ENCODE assay signal across 8 cellular contexts in genomic region chr12:110742718-110743570, GRCh38. TPM values are rescaled to one million over a fixed set of nuclear protein-coding genes. Genes with fewer than 3 reads are reported as not detected.
A peak's percentile ranks its signal among the peaks of the same experiment; 100 is the strongest.
DNase-seq lines count a peak whose midpoint lies in the region; ATAC-seq, FAIRE-seq and TF ChIP-seq lines count a peak whose summit lies in the region.

Gene PPP1CC (minus strand): TSS chr12:110742891. CDS start chr12:110742707, 184 bp downstream.

- FAIRE-seq in D721Med (lab: Jason Lieb, UNC): no peak

- H3F3A ChIP-seq in PC-9 (ENCODE audit: insufficient read depth, low read depth): peaks cover 15% of the 10 kb centered on the region; the same call in 1 of the 2 replicates

- H3K4me1 ChIP-seq in PC-9 (replicated peaks; ENCODE audit: insufficient read depth) (peaks cover 48% of the 10 kb centered on the region), mucosa of rectum (ENCODE audit: control insufficient read depth in 2 of 2, insufficient read depth in 2 of 2, low read length in 2 of 2) (peaks cover 34 to 39% of the 10 kb centered on the region in 2 donors)

- no peaks in the 10 kb centered on the region for H3K27me3 ChIP-seq in PC-9 (ENCODE audit: insufficient read depth, low read depth)
- no peaks in the 10 kb centered on the region for H3K27me3 ChIP-seq in mucosa of rectum (ENCODE audit: control insufficient read depth in 2 of 2, insufficient read depth in 2 of 2, low read length in 2 of 2)

- in situ Hi-C loops in KBM-7 (cut with MboI; ENCODE audit: low pct_unique_long_range_greater_than_20kb, low sequenced_read_pairs): no loop called here

- peak within 1 kb of the TSS; percentile 98 for H2AFZ ChIP-seq in PC-9

- peak within 1 kb of the TSS; percentile 66 for H3K4me3 ChIP-seq in PC-9
- peak within 1 kb of the TSS; percentile 82 to 92 for H3K4me3 ChIP-seq in mucosa of rectum (ENCODE audit: low read length in 2 of 2)

- POLR2A ChIA-PET in PC-9 (lab: Charles Lee; ENCODE audit: unreplicated experiment): interaction anchor here (0.7 to 0.9 kb wide), 2 partner anchors 35 to 53 kb away, joined by 7 to 12 read pairs; no protein-coding TSS in a partner anchor

- no peaks in the 10 kb centered on the region for H3K9me3 ChIP-seq in PC-9 (ENCODE audit: insufficient read depth, low read depth)
- no peaks in the 10 kb centered on the region for H3K9me3 ChIP-seq in mucosa of rectum (ENCODE audit: control insufficient read depth in 2 of 2, low read length in 2 of 2)

- H4K20me1 ChIP-seq in PC-9 (ENCODE audit: insufficient read depth): peaks cover 40% of the 10 kb centered on the region

- no peaks in the 10 kb centered on the region for H3K9me2 ChIP-seq in PC-9 (ENCODE audit: insufficient read depth)

- peak; percentile 65 for ATAC-seq in GM21619 (IDR thresholded peaks at IDR 0.05; ENCODE audit: unreplicated experiment)

- TF ChIP-seq POLR2A in erythroblast (IDR thresholded peaks at IDR 0.05; ENCODE audit: low read length): peak; percentile 58

- TF ChIP-seq CTCF in D721Med (IDR thresholded peaks at IDR 0.05; ENCODE audit: insufficient read depth, missing control alignments) (no peak), PC-9 (conservative IDR thresholded peaks at IDR 0.05) (no peak)

- DNase-seq in D721Med (ENCODE audit: insufficient read length, low spot score): peak; percentile 62
- peak; percentile 97 for DNase-seq in KBM-7
- peak; percentile 84 to 89 for DNase-seq in PC-9
- peak; percentile 90 for DNase-seq in activated T-cell treated with anti-CD3 and anti-CD28 coated beads, Interleukin-2, amount 50 U/mL, for 1 hour
- peak; percentile 95 to 97 for DNase-seq in erythroblast (lab: John Stamatoyannopoulos, UW)
- DNase-seq in stimulated activated CD8-positive, alpha-beta memory T cell treated with anti-CD3 and anti-CD28 coated beads, Interleukin-4, amount 100 ng/mL, for 4 hours (ENCODE audit: low read depth in 2 of 2, low spot score in 1 of 2): peak; percentile 77 to 84

- intact Hi-C loops in PC-9 (cut with micrococcal nuclease; ENCODE audit: unreplicated experiment): no loop called here

- peak within 1 kb of the TSS; percentile 84 to 94 for H3K9ac ChIP-seq in mucosa of rectum (ENCODE audit: low read depth in 1 of 2, low read length in 2 of 2)

- BruUV-seq in PC-9 (replicated peaks; lab: Mats Ljungman, UMichigan): no TSS peak

- H3K4me2 ChIP-seq in PC-9: peak within 1 kb of the TSS; percentile 85

- peaks cover 51% of the 10 kb centered on the region for H3K79me2 ChIP-seq in PC-9 (ENCODE audit: low read depth)

- H3K36me3 ChIP-seq in PC-9 (ENCODE audit: low read depth): peaks cover 8% of the 10 kb centered on the region; the same call in 1 of the 2 replicates
- H3K36me3 ChIP-seq in mucosa of rectum (ENCODE audit: control insufficient read depth in 2 of 2, insufficient read depth in 2 of 2, low read length in 2 of 2): no peaks in the 10 kb centered on the region

- H3K27ac ChIP-seq in PC-9: peak within 1 kb of the TSS; percentile 70
- peak within 1 kb of the TSS; percentile 88 to 90 for H3K27ac ChIP-seq in mucosa of rectum (ENCODE audit: low read depth in 2 of 2, low read length in 2 of 2)

- CTCF ChIA-PET in PC-9 (lab: Charles Lee): no interaction called here

RNA-seq across cellular contexts. Expression of gene PPP1CC, which starts in this region (rescaled TPM):
- total RNA-seq in PC-9 (2021): 149 and 170 TPM in 2 replicates

Comparison
In these comparisons a context has a peak if more than half of its experiments do, and no peak if none do; other contexts are left out.
1. Peak in every context shown above with its lines: DNase-seq, ATAC-seq, H3K4me3 ChIP-seq and H3K27ac ChIP-seq.